Comparison of ENCODE assay signal across 1 cellular context in genomic region chr6:138401960-138402832, GRCh38.
TF ChIP-seq lines count a peak whose summit lies in the region.

No MANE protein-coding gene starts in this region.

TF ChIP-seq in WTC11, 78 proteins besides CTCF, POLR2A, EP300 and RAD21:
- TF ChIP-seq PRDM15 (CRISPR knock-in tag; IDR thresholded peaks at IDR 0.05) (no peak), PRRX2 (CRISPR knock-in tag; IDR thresholded peaks at IDR 0.05) (no peak), ELF4 (CRISPR knock-in tag; IDR thresholded peaks at IDR 0.05; ENCODE audit: low read depth) (no peak), STAT6 (CRISPR knock-in tag; conservative IDR thresholded peaks at IDR 0.05; ENCODE audit: low read depth) (no peak), GTF2I (CRISPR knock-in tag; conservative IDR thresholded peaks at IDR 0.05) (no peak), ZNF423 (CRISPR knock-in tag; IDR thresholded peaks at IDR 0.05) (no peak), RELA (CRISPR knock-in tag; IDR thresholded peaks at IDR 0.05; ENCODE audit: borderline replicate concordance) (no peak), ZNF138 (CRISPR knock-in tag; conservative IDR thresholded peaks at IDR 0.05) (no peak), ATF1 (CRISPR knock-in tag; IDR thresholded peaks at IDR 0.05) (no peak), NR1H2 (CRISPR knock-in tag; IDR thresholded peaks at IDR 0.05) (no peak), ZNF232 (CRISPR knock-in tag; IDR thresholded peaks at IDR 0.05) (no peak), ATF2 (CRISPR knock-in tag; IDR thresholded peaks at IDR 0.05; ENCODE audit: borderline replicate concordance, low read depth) (no peak)
- TF ChIP-seq, protein P1, sequence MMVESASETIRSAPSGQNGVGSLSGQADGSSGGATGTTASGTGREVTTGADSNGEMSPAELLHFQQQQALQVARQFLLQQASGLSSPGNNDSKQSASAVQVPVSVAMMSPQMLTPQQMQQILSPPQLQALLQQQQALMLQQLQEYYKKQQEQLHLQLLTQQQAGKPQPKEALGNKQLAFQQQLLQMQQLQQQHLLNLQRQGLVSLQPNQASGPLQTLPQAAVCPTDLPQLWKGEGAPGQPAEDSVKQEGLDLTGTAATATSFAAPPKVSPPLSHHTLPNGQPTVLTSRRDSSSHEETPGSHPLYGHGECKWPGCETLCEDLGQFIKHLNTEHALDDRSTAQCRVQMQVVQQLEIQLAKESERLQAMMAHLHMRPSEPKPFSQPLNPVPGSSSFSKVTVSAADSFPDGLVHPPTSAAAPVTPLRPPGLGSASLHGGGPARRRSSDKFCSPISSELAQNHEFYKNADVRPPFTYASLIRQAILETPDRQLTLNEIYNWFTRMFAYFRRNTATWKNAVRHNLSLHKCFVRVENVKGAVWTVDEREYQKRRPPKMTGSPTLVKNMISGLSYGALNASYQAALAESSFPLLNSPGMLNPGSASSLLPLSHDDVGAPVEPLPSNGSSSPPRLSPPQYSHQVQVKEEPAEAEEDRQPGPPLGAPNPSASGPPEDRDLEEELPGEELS (CRISPR knock-in tag; IDR thresholded peaks at IDR 0.05) = no peak
